In the genomic region with DNA sequence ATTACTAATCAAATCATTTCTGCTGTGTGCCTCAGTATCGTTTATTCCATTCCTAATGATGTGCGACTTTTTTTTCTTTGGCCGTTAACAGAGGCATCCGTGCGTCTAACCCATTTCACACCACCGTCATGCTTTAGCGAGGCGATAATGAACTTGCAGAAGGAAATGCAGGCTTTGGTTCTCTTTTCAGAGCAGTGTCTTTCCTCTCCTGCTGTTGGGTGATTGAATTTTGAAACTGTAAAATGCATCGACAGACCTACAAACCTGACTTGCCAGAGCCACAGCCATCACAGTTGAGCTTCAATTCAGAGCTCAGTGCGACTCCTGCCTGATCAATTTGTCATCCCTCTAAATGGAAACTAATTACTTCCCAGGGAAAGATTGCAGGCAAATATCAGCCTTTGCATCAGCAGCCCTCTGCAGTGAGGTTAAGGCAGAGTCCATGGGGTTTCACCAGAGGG, we compare ENCODE assay signal across 10 cellular contexts.
"Had no signal": no experiment of that assay in that cellular context is flagged by ENCODE, and none has a peak within 500 bp of the region (broad histone marks: within the 10 kb centered on the region; RNA-seq: fewer than 3 reads in every experiment).

No MANE protein-coding gene starts in this region.

- H3K36me3 Mint-ChIP-seq: activated naive CD4-positive, alpha-beta T cell treated with anti-CD3 and anti-CD28 coated beads, Interleukin-2, amount 50 U/mL, for 24 hours had no signal

- H3K4me3 Mint-ChIP-seq: activated naive CD4-positive, alpha-beta T cell treated with anti-CD3 and anti-CD28 coated beads, Interleukin-2, amount 50 U/mL, for 24 hours had no signal

- ATAC-seq: activated CD4-positive, CD25-positive, alpha-beta regulatory T cell treated with anti-CD3 and anti-CD28 coated beads, Interleukin-2, amount 50 U/mL, for 24 hours; lower lobe of right lung had no signal

- DNase-seq: activated effector memory CD4-positive, alpha-beta T cell treated with Interleukin-2 at 50 U/mL for 16 hours; activated T-cell treated with anti-CD3 and anti-CD28 coated beads, Interleukin-2, amount 50 U/mL, for 1 hour; dermis blood vessel endothelial cell; lower lobe of right lung; stomach had no signal

- H3K9me3 ChIP-seq: lower lobe of right lung, right atrium auricular region, stomach, thoracic aorta had no signal

- H3K27me3 ChIP-seq: right atrium auricular region, stomach had no signal

- H3K36me3 ChIP-seq: lower lobe of right lung, right atrium auricular region, stomach, thoracic aorta had no signal

- H3K27ac ChIP-seq: lower lobe of right lung, right atrium auricular region, skin epidermis, stomach, thoracic aorta had no signal

- H3K27ac Mint-ChIP-seq: activated naive CD4-positive, alpha-beta T cell treated with anti-CD3 and anti-CD28 coated beads, Interleukin-2, amount 50 U/mL, for 24 hours had no signal

- H3K27me3 Mint-ChIP-seq: activated naive CD4-positive, alpha-beta T cell treated with anti-CD3 and anti-CD28 coated beads, Interleukin-2, amount 50 U/mL, for 24 hours had no signal

- H3K9me3 Mint-ChIP-seq: activated naive CD4-positive, alpha-beta T cell treated with anti-CD3 and anti-CD28 coated beads, Interleukin-2, amount 50 U/mL, for 24 hours had no signal

- H3K4me3 ChIP-seq: lower lobe of right lung, right atrium auricular region, skin epidermis, stomach, thoracic aorta had no signal
